In the genomic region with DNA sequence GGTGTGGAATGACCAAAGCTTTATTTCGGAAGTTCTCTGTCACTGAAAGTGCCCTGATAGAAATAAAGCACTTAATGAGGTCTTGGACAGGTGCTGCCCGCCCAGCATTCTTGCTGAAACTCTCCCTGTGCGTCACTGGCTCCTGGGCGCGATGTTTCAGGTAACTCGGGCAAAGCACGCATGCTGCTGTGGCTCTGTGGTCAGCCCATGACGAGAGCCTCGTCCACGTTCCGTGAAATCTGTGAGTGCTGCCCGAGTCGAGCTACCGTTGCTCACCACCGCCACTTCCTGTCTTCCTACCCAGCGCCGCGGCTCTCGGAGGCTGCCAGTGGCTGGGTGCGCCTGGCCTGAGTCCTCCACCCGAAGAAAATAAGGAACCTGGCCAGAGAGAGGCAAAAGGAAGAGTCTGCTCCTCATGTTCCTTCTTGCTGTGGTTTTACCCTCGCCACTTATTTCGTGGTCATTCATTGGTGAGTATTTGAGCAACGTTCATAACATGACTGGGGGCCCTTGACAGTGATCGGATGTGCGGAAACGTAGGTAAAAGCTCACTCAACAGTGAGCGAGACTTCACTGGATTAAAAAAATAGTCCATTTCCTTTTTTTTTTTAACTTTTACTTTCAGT, we compare ENCODE assay signal across 9 cellular contexts.
A peak's percentile ranks its signal among the peaks of the same experiment; 100 is the strongest.
DNase-seq lines count a peak whose midpoint lies in the region; ATAC-seq and TF ChIP-seq lines count a peak whose summit lies in the region.
"Had no signal": no experiment of that assay in that cellular context is flagged by ENCODE, and none has a peak within 500 bp of the region (broad histone marks: within the 10 kb centered on the region; RNA-seq: fewer than 3 reads in every experiment).

No MANE protein-coding gene starts in this region.

- peaks cover 73 to 89% (median 77%) of the 10 kb centered on the region in 3 donors for H3K4me1 Mint-ChIP-seq in CD8-positive, alpha-beta memory T cell

- no peak for TF ChIP-seq CTCF in heart right ventricle (IDR thresholded peaks at IDR 0.05)

- H3K4me3 Mint-ChIP-seq in CD8-positive, alpha-beta memory T cell: peak overlapping the region; percentile 83 to 92 (median 89)

- peak overlapping the region; percentile 91 for H3K27ac ChIP-seq in CD8-positive, alpha-beta memory T cell (ENCODE audit: low read depth, low read length)
- H3K27ac ChIP-seq in Karpas-422 (ENCODE audit: low read length) (peak overlapping the region; percentile 95), heart right ventricle (peak overlapping the region in 3 of 10 donors; percentile 1 to 89 (median 6))
- H3K27ac ChIP-seq: epithelial cell of prostate had no signal

- H3K36me3 Mint-ChIP-seq in CD8-positive, alpha-beta memory T cell: peaks cover 0 to 2% (median 0%) of the 10 kb centered on the region in 3 donors

- peaks cover 71% of the 10 kb centered on the region for H3K4me1 ChIP-seq in CD8-positive, alpha-beta memory T cell (ENCODE audit: insufficient read depth, low read length)
- H3K4me1 ChIP-seq in Karpas-422 (ENCODE audit: low read length): peaks cover 71% of the 10 kb centered on the region
- peaks cover 0 to 84% (median 0%) of the 10 kb centered on the region in 9 donors for H3K4me1 ChIP-seq in heart right ventricle

- H3K27me3 Mint-ChIP-seq in CD8-positive, alpha-beta memory T cell: no peaks in the 10 kb centered on the region

- H2AFZ ChIP-seq in Karpas-422 (ENCODE audit: low read length): peak overlapping the region; percentile 89

- H3K79me2 ChIP-seq in Karpas-422 (ENCODE audit: low read length): no peaks in the 10 kb centered on the region

- no peaks in the 10 kb centered on the region for H3K36me3 ChIP-seq in CD8-positive, alpha-beta memory T cell (ENCODE audit: insufficient read depth, low read length)
- H3K36me3 ChIP-seq in Karpas-422 (ENCODE audit: insufficient read depth, low read length): no peaks in the 10 kb centered on the region
- H3K36me3 ChIP-seq in heart right ventricle: no peaks in the 10 kb centered on the region

- no peaks in the 10 kb centered on the region for H3K9me3 Mint-ChIP-seq in CD8-positive, alpha-beta memory T cell

- DNase-seq in CD8-positive, alpha-beta memory T cell: peak; percentile 71 to 92 (median 84)
- DNase-seq in Karpas-422 (peak; percentile 89), heart right ventricle (peak; percentile 45 to 60), D341Med (ENCODE audit: low spot score) (no peak), EL (no peak)
- DNase-seq in activated CD8-positive, alpha-beta memory T cell treated with anti-CD3 and anti-CD28 coated beads for 48 hours (ENCODE audit: low read depth in 2 of 3, low spot score in 2 of 3): peak; percentile 51 to 61 (median 57)
- DNase-seq in stimulated activated CD4-positive, alpha-beta T cell treated with anti-CD3 and anti-CD28 coated beads, Interleukin-4, amount 100 ng/mL, for 48 hours (ENCODE audit: low read depth in 2 of 2): peak; percentile 57 to 61

- H3K9me3 ChIP-seq in CD8-positive, alpha-beta memory T cell (ENCODE audit: low read length): no peaks in the 10 kb centered on the region
- H3K9me3 ChIP-seq in Karpas-422 (ENCODE audit: low read length) (no peaks in the 10 kb centered on the region), heart right ventricle (no peaks in the 10 kb centered on the region)

- intact Hi-C loops in heart right ventricle (cut with DNase I): no loop called here

- H3K27ac Mint-ChIP-seq in CD8-positive, alpha-beta memory T cell: peak overlapping the region; percentile 94 to 100 (median 98)

- H3K4me3 ChIP-seq in CD8-positive, alpha-beta memory T cell (ENCODE audit: low read length): peak overlapping the region; percentile 81
- H3K4me3 ChIP-seq in Karpas-422 (ENCODE audit: low read length) (peak overlapping the region; percentile 63), heart right ventricle (peak overlapping the region in 1 of 10 donors; percentile 27)

- H3K27me3 ChIP-seq in CD8-positive, alpha-beta memory T cell (ENCODE audit: insufficient read depth, low read length, poor library complexity, severe bottlenecking): no peaks in the 10 kb centered on the region
- H3K27me3 ChIP-seq in Karpas-422 (ENCODE audit: low read length) (no peaks in the 10 kb centered on the region), heart right ventricle (peaks cover 0 to 6% (median 0%) of the 10 kb centered on the region in 7 donors)

- POLR2A ChIA-PET in CD8-positive, alpha-beta memory T cell (lab: Charles Lee): interaction anchor here (0.9 to 2.7 kb wide), 11 partner anchors 9 to 131 kb away, joined by 3 to 24 read pairs (median 5); a partner anchor contains a TSS

- peak overlapping the region; percentile 79 for H3K4me2 ChIP-seq in Karpas-422 (ENCODE audit: low read depth, low read length, poor library complexity, severe bottlenecking)

- WGBS in heart right ventricle, 2 donors: 82 to 84% methylated on average over 28 of the region's 28 CpGs

- peak overlapping the region; percentile 76 for H3K9ac ChIP-seq in Karpas-422 (ENCODE audit: low read length)

- H4K20me1 ChIP-seq in Karpas-422 (ENCODE audit: insufficient read depth, low read depth, low read length): no peaks in the 10 kb centered on the region

- no peaks in the 10 kb centered on the region for H3K9me2 ChIP-seq in Karpas-422 (replicated peaks; ENCODE audit: insufficient read depth, low read length)

- CTCF ChIA-PET in CD8-positive, alpha-beta memory T cell (lab: Charles Lee): interaction anchor here (0.5 to 8.1 kb wide), 11 partner anchors 24 to 118 kb away, joined by 3 to 66 read pairs (median 4); no protein-coding TSS in a partner anchor

- ATAC-seq in GM21515 (IDR thresholded peaks at IDR 0.05; ENCODE audit: unreplicated experiment) (peak; percentile 65), heart right ventricle (peak; percentile 30 to 89 (median 76))

Comparison
In these comparisons a context has a peak if more than half of its experiments do, and no peak if none do; other contexts are left out.
1. DNase-seq: peak in CD8-positive, alpha-beta memory T cell (5 of 5), Karpas-422 (single experiment), activated CD8-positive, alpha-beta memory T cell treated with anti-CD3 and anti-CD28 coated beads for 48 hours (3 of 3), heart right ventricle (2 of 2) and stimulated activated CD4-positive, alpha-beta T cell treated with anti-CD3 and anti-CD28 coated beads, Interleukin-4, amount 100 ng/mL, for 48 hours (2 of 2); none in D341Med (single experiment) and EL (single experiment).